ENCODE assay signal across 28 cellular contexts in genomic region chr17:5846001-5846400, GRCh38.
"Had no signal": no experiment of that assay in that cellular context is flagged by ENCODE, and none has a peak within 500 bp of the region (broad histone marks: within the 10 kb centered on the region; RNA-seq: fewer than 3 reads in every experiment).

No MANE protein-coding gene starts in this region.

- H3K4me2 ChIP-seq: neural progenitor cell had no signal

- H3K4me3 ChIP-seq: breast epithelium, heart left ventricle, left lung, lower lobe of right lung, neural progenitor cell, right atrium auricular region, stomach, thyroid gland, upper lobe of left lung had no signal

- H3K4me3 Mint-ChIP-seq: activated CD8-positive, alpha-beta memory T cell treated with anti-CD3 and anti-CD28 coated beads, Interleukin-2, amount 10 ng/mL, durations not matched to agents 7 days and 5 days; activated CD8-positive, alpha-beta T cell treated with anti-CD3 and anti-CD28 coated beads for 36 hours; dendritic cell treated with granulocyte-macrophage colony-stimulating factor and Interleukin-4, amounts not matched to agents 40 ng/mL and 50 ng/mL, for 4 days; endodermal cell; natural killer cell; neural progenitor cell; stimulated activated naive B cell treated with anti-CD40 and anti-IgM and Interleukin-4, amounts not matched to agents 10 μg/mL and 1 μg/mL and 100 μg/mL, for 72 hours had no signal

- ATAC-seq: activated CD8-positive, alpha-beta memory T cell treated with anti-CD3 and anti-CD28 coated beads, Interleukin-2, amount 10 ng/mL, durations not matched to agents 7 days and 5 days; activated CD8-positive, alpha-beta T cell treated with anti-CD3 and anti-CD28 coated beads for 36 hours; activated naive CD4-positive, alpha-beta T cell treated with anti-CD3 and anti-CD28 coated beads, Interleukin-2, amount 50 U/mL, for 72 hours; esophagus mucosa; foreskin keratinocyte; heart left ventricle; left lung; lower lobe of right lung; natural killer cell; stimulated activated naive B cell treated with anti-CD40 and anti-IgM and Interleukin-4, amounts not matched to agents 10 μg/mL and 1 μg/mL and 100 μg/mL, for 72 hours had no signal

- H3K4me1 Mint-ChIP-seq: activated CD8-positive, alpha-beta memory T cell treated with anti-CD3 and anti-CD28 coated beads, Interleukin-2, amount 10 ng/mL, durations not matched to agents 7 days and 5 days; endodermal cell; natural killer cell; stimulated activated naive B cell treated with anti-CD40 and anti-IgM and Interleukin-4, amounts not matched to agents 10 μg/mL and 1 μg/mL and 100 μg/mL, for 72 hours had no signal

- H3K27me3 ChIP-seq: breast epithelium, foreskin keratinocyte, neural progenitor cell, right atrium auricular region, thyroid gland, upper lobe of left lung had no signal

- DNase-seq: activated CD4-positive, alpha-beta T cell treated with anti-CD3 and anti-CD28 coated beads, Interleukin-2, amount 50 U/mL, for 1 hour; activated CD4-positive, CD25-positive, alpha-beta regulatory T cell treated with anti-CD3 and anti-CD28 coated beads, Interleukin-2, amount 50 U/mL, for 72 hours; activated CD8-positive, alpha-beta memory T cell treated with anti-CD3 and anti-CD28 coated beads, Interleukin-2, amount 10 ng/mL, durations not matched to agents 7 days and 5 days; activated CD8-positive, alpha-beta T cell treated with anti-CD3 and anti-CD28 coated beads for 36 hours; activated T-cell treated with anti-CD3 and anti-CD28 coated beads, Interleukin-2, amount 50 U/mL, for 48 hours; central memory CD4-positive, alpha-beta T cell; endodermal cell; foreskin keratinocyte; heart left ventricle; left lung; lower lobe of right lung; mesenchymal stem cell; natural killer cell; occipital lobe; stimulated activated CD4-positive, alpha-beta T cell treated with anti-CD3 and anti-CD28 coated beads, Interleukin-15, amount 100 ng/mL, for 24 hours; stimulated activated CD4-positive, alpha-beta T cell treated with anti-CD3 and anti-CD28 coated beads, Interleukin-2, amount 100 ng/mL, for 24 hours; stimulated activated naive B cell treated with anti-CD40 and anti-IgM and Interleukin-4, amounts not matched to agents 10 μg/mL and 1 μg/mL and 100 μg/mL, for 72 hours; stomach; T-helper 9 cell; thyroid gland; upper lobe of left lung had no signal

- H3K36me3 ChIP-seq: breast epithelium, heart left ventricle, left lung, lower lobe of right lung, neural progenitor cell, right atrium auricular region, stomach, thyroid gland, upper lobe of left lung had no signal

- H3K9ac ChIP-seq: neural progenitor cell had no signal

- H3K9me3 ChIP-seq: breast epithelium, heart left ventricle, left lung, lower lobe of right lung, right atrium auricular region, stomach, thyroid gland, upper lobe of left lung had no signal

- H3K9me3 Mint-ChIP-seq: activated CD8-positive, alpha-beta T cell treated with anti-CD3 and anti-CD28 coated beads for 36 hours; activated naive CD4-positive, alpha-beta T cell treated with anti-CD3 and anti-CD28 coated beads, Interleukin-2, amount 50 U/mL, for 72 hours; activated T-helper 2 cell treated with anti-CD3 and anti-CD28 coated beads, Interferon-gamma antibody, Interleukin-2, Interleukin-4, amounts not matched to agents 10 μg/mL and 5 μg/mL and 100 μg/mL, durations not matched to agents 14 hours and 24 hours and 36 hours; dendritic cell treated with granulocyte-macrophage colony-stimulating factor and Interleukin-4, amounts not matched to agents 40 ng/mL and 50 ng/mL, for 4 days; stimulated activated naive B cell treated with anti-CD40 and anti-IgM and Interleukin-4, amounts not matched to agents 10 μg/mL and 1 μg/mL and 100 μg/mL, for 72 hours had no signal

- H3K4me1 ChIP-seq: breast epithelium, foreskin keratinocyte, heart left ventricle, left lung, lower lobe of right lung, neural progenitor cell, right atrium auricular region, stomach, thyroid gland, upper lobe of left lung had no signal

- H3K36me3 Mint-ChIP-seq: activated CD8-positive, alpha-beta memory T cell treated with anti-CD3 and anti-CD28 coated beads, Interleukin-2, amount 10 ng/mL, durations not matched to agents 7 days and 5 days; activated naive CD4-positive, alpha-beta T cell treated with anti-CD3 and anti-CD28 coated beads, Interleukin-2, amount 50 U/mL, for 72 hours; natural killer cell; neural progenitor cell; stimulated activated naive B cell treated with anti-CD40 and anti-IgM and Interleukin-4, amounts not matched to agents 10 μg/mL and 1 μg/mL and 100 μg/mL, for 72 hours had no signal

- H3K27ac Mint-ChIP-seq: activated CD8-positive, alpha-beta memory T cell treated with anti-CD3 and anti-CD28 coated beads, Interleukin-2, amount 10 ng/mL, durations not matched to agents 7 days and 5 days; activated CD8-positive, alpha-beta T cell treated with anti-CD3 and anti-CD28 coated beads for 36 hours; activated naive CD4-positive, alpha-beta T cell treated with anti-CD3 and anti-CD28 coated beads, Interleukin-2, amount 50 U/mL, for 72 hours; activated T-helper 2 cell treated with anti-CD3 and anti-CD28 coated beads, Interferon-gamma antibody, Interleukin-2, Interleukin-4, amounts not matched to agents 10 μg/mL and 5 μg/mL and 100 μg/mL, durations not matched to agents 14 hours and 24 hours and 36 hours; dendritic cell treated with granulocyte-macrophage colony-stimulating factor and Interleukin-4, amounts not matched to agents 40 ng/mL and 50 ng/mL, for 4 days; endodermal cell; natural killer cell; neural progenitor cell; stimulated activated naive B cell treated with anti-CD40 and anti-IgM and Interleukin-4, amounts not matched to agents 10 μg/mL and 1 μg/mL and 100 μg/mL, for 72 hours had no signal

- H3K27ac ChIP-seq: breast epithelium, foreskin keratinocyte, heart left ventricle, left lung, lower lobe of right lung, neural progenitor cell, right atrium auricular region, stomach, thyroid gland, upper lobe of left lung had no signal
